Comparison of ENCODE assay signal across 11 cellular contexts in genomic region chr22:49964136-49964492, GRCh38. TPM values are rescaled to one million over a fixed set of nuclear protein-coding genes. Genes with fewer than 3 reads are reported as not detected.
DNase-seq lines count a peak whose midpoint lies in the region; ATAC-seq and TF ChIP-seq lines count a peak whose summit lies in the region.
"Had no signal": no experiment of that assay in that cellular context is flagged by ENCODE, and none has a peak within 500 bp of the region (broad histone marks: within the 10 kb centered on the region; RNA-seq: fewer than 3 reads in every experiment).

No MANE protein-coding gene starts in this region.

- no TSS peak for BruUV-seq in IMR-90 (replicated peaks; lab: Mats Ljungman, UMichigan)

- H4K8ac ChIP-seq in IMR-90 (ENCODE audit: low read depth in 2 of 2, low read length in 2 of 2) = no peak overlapping the region

- TF ChIP-seq POLR2A in IMR-90 (IDR thresholded peaks at IDR 0.05; ENCODE audit: low read depth, low read length) = no peak

- peaks cover 6% of the 10 kb centered on the region; the same call in 1 of the 2 replicates for H3K9me1 ChIP-seq in IMR-90 (ENCODE audit: insufficient read depth, low read length)

- peak overlapping the region; percentile 96 for H3K27ac Mint-ChIP-seq in central memory CD8-positive, alpha-beta T cell (ENCODE audit: low read depth)
- no peak overlapping the region for H3K27ac Mint-ChIP-seq in nephron progenitor cell

- H3K27ac ChIP-seq in 22Rv1 (peak overlapping the region; percentile 98), IMR-90 (ENCODE audit: insufficient read depth, low read length) (no peak overlapping the region)

- H4K5ac ChIP-seq in IMR-90 (ENCODE audit: low read depth, low read length) = no peak overlapping the region

- TF ChIP-seq CTCF in 22Rv1 (IDR thresholded peaks at IDR 0.05) (no peak), IMR-90 (conservative IDR thresholded peaks at IDR 0.05; ENCODE audit: low read depth, low read length) (no peak), nephron progenitor cell (IDR thresholded peaks at IDR 0.05) (no peak)

- no peak overlapping the region for H3K14ac ChIP-seq in IMR-90 (replicated peaks; ENCODE audit: low read depth, low read length)

- H2AFZ ChIP-seq in IMR-90 (replicated peaks; ENCODE audit: low read length, poor library complexity) = no peak overlapping the region

- no peak overlapping the region for H3K18ac ChIP-seq in IMR-90 (ENCODE audit: low read depth, low read length)

- DNase-seq in IMR-90 (no peak), mucosa of gallbladder (ENCODE audit: low spot score) (peak; percentile 9), nephron progenitor cell (no peak), HCEC 1CT (no peak)
- DNase-seq in central memory CD8-positive, alpha-beta T cell (ENCODE audit: low spot score in 2 of 2) = peak in 1 of 2 donors; percentile 51
- DNase-seq: Kasumi-1, SW 1271 had no signal

- peak overlapping the region; percentile 94 for H3K4me3 Mint-ChIP-seq in central memory CD8-positive, alpha-beta T cell
- no peak overlapping the region for H3K4me3 Mint-ChIP-seq in nephron progenitor cell

- POLR2A ChIA-PET in IMR-90 (lab: Charles Lee; ENCODE audit: unreplicated experiment) = no interaction called here

- CTCF ChIA-PET in IMR-90 (lab: Yijun Ruan, JAX) = no interaction called here

- H2AK5ac ChIP-seq in IMR-90 (ENCODE audit: low read depth, low read length) = no peak overlapping the region

- peaks cover 40% of the 10 kb centered on the region for H3K4me1 ChIP-seq in IMR-90 (ENCODE audit: control insufficient read depth, insufficient read depth, low read length)

- H3K36me3 Mint-ChIP-seq in central memory CD8-positive, alpha-beta T cell (ENCODE audit: insufficient read depth) = peaks cover 67% of the 10 kb centered on the region
- H3K36me3 Mint-ChIP-seq in nephron progenitor cell (ENCODE audit: low read depth) = no peaks in the 10 kb centered on the region

- ATAC-seq in IMR-90 (ENCODE audit: low read depth) = no peak
- peak; percentile 9 for ATAC-seq in central memory CD8-positive, alpha-beta T cell (replicated peaks; ENCODE audit: extremely low read depth, poor library complexity, severe bottlenecking)
- no peak for ATAC-seq in GM21515 (IDR thresholded peaks at IDR 0.05; ENCODE audit: unreplicated experiment)
- ATAC-seq in GM21423 (IDR thresholded peaks at IDR 0.05; ENCODE audit: unreplicated experiment) = no peak

- 94% methylated on average over 2 of the region's 8 CpGs; no CpG with 5 or more reads in 1 of the 2 experiments for WGBS in IMR-90 (ENCODE audit: extremely low coverage in 2 of 2, insufficient read length in 1 of 2), 2 experiments

- H3K4me1 Mint-ChIP-seq in central memory CD8-positive, alpha-beta T cell = peaks cover 31% of the 10 kb centered on the region
- H3K4me1 Mint-ChIP-seq in nephron progenitor cell = peaks cover 43% of the 10 kb centered on the region

- H4K20me1 ChIP-seq in IMR-90 (ENCODE audit: insufficient read depth, low read length) = peaks cover 37% of the 10 kb centered on the region

- no peak overlapping the region; the same call in 1 of the 2 replicates for H3K4me2 ChIP-seq in IMR-90 (ENCODE audit: low read depth, low read length)

- no peak overlapping the region for H2BK15ac ChIP-seq in IMR-90 (ENCODE audit: low read depth, low read length)

- intact Hi-C loops in IMR-90 (cut with micrococcal nuclease) = no loop called here

- H2BK5ac ChIP-seq in IMR-90 (ENCODE audit: low read depth, low read length, poor library complexity, severe bottlenecking) = no peak overlapping the region

- H4K91ac ChIP-seq in IMR-90 (ENCODE audit: insufficient read depth, low read depth, low read length) = no peak overlapping the region

- in situ Hi-C loops in IMR-90 (cut with MboI; ENCODE audit: low sequenced_read_pairs) = no loop called here

- dilution Hi-C loops in IMR-90 (cut with HindIII; ENCODE audit: low sequenced_read_pairs, unreplicated experiment) = no loop called here

- no peaks in the 10 kb centered on the region for H3K27me3 Mint-ChIP-seq in central memory CD8-positive, alpha-beta T cell
- H3K27me3 Mint-ChIP-seq in nephron progenitor cell (ENCODE audit: low read depth, poor library complexity) = no peaks in the 10 kb centered on the region

- no peak for TF ChIP-seq RAD21 in IMR-90 (IDR thresholded peaks at IDR 0.05; ENCODE audit: low read length)

- no peak overlapping the region for H2BK20ac ChIP-seq in IMR-90 (ENCODE audit: low read depth, low read length)

- H3K23ac ChIP-seq in IMR-90 (ENCODE audit: low read depth, low read length) = no peak overlapping the region

- peaks cover 30% of the 10 kb centered on the region for H3K36me3 ChIP-seq in IMR-90 (ENCODE audit: control insufficient read depth, insufficient read depth, low read length)

- H3K4ac ChIP-seq in IMR-90 (ENCODE audit: low read depth, low read length) = no peak overlapping the region

- H2AK9ac ChIP-seq in IMR-90 (replicated peaks; ENCODE audit: low read depth, low read length, poor library complexity) = peak overlapping the region; percentile 79

- no peaks in the 10 kb centered on the region for H3K27me3 ChIP-seq in IMR-90 (ENCODE audit: control insufficient read depth, insufficient read depth, low read length)

- H3K4me3 ChIP-seq in IMR-90 (ENCODE audit: insufficient read depth, low read depth, low read length) = no peak overlapping the region

- no peak overlapping the region for H3K9ac ChIP-seq in IMR-90 (ENCODE audit: low read depth, low read length)

- H2BK120ac ChIP-seq in IMR-90 (ENCODE audit: low read depth, low read length) = no peak overlapping the region

- no peaks in the 10 kb centered on the region for H3K9me3 Mint-ChIP-seq in central memory CD8-positive, alpha-beta T cell
- no peaks in the 10 kb centered on the region for H3K9me3 Mint-ChIP-seq in nephron progenitor cell

- H3K56ac ChIP-seq in IMR-90 (ENCODE audit: extremely low read depth, insufficient read depth, low read length) = no peak overlapping the region

- H3K79me1 ChIP-seq in IMR-90 (ENCODE audit: low read depth in 1 of 2, low read length in 2 of 2) = peaks cover 16 to 54% of the 10 kb centered on the region in 2 experiments

- no peaks in the 10 kb centered on the region for H3K9me3 ChIP-seq in IMR-90 (ENCODE audit: control insufficient read depth, insufficient read depth, low read length)

TF ChIP-seq in IMR-90, 13 proteins besides CTCF, POLR2A, EP300 and RAD21:
- TF ChIP-seq RFX5 (IDR thresholded peaks at IDR 0.05; ENCODE audit: low read depth, low read length) = no peak
- TF ChIP-seq RCOR1 (IDR thresholded peaks at IDR 0.05; ENCODE audit: insufficient replicate concordance, low read length) = no peak
- TF ChIP-seq MXI1 (IDR thresholded peaks at IDR 0.05; ENCODE audit: borderline replicate concordance, low read depth, low read length) = no peak
- no peak for TF ChIP-seq ELK1 (IDR thresholded peaks at IDR 0.05; ENCODE audit: borderline replicate concordance, low read depth, low read length)
- TF ChIP-seq NFE2L2 (IDR thresholded peaks at IDR 0.05; ENCODE audit: low read depth, low read length) = no peak
- no peak for TF ChIP-seq MAZ (IDR thresholded peaks at IDR 0.05; ENCODE audit: borderline replicate concordance, low read depth, low read length)
- TF ChIP-seq CHD1 (IDR thresholded peaks at IDR 0.05; ENCODE audit: low read depth, low read length) = no peak
- no peak for TF ChIP-seq BHLHE40 (IDR thresholded peaks at IDR 0.05; ENCODE audit: low read depth, low read length)
- TF ChIP-seq MAFK (IDR thresholded peaks at IDR 0.05; ENCODE audit: low read depth, low read length) = no peak
- no peak for TF ChIP-seq CEBPB (IDR thresholded peaks at IDR 0.05; ENCODE audit: low read depth, low read length)
- TF ChIP-seq FOS (IDR thresholded peaks at IDR 0.05; ENCODE audit: low read depth, low read length) = no peak
- TF ChIP-seq USF2 (IDR thresholded peaks at IDR 0.05; ENCODE audit: low read depth, low read length) = no peak
- no peak for TF ChIP-seq SMC3 (IDR thresholded peaks at IDR 0.05; ENCODE audit: low read depth, low read length)

RNA-seq across cellular contexts. Expression of gene PIM3, which starts 3.5 kb away (rescaled TPM):
- total RNA-seq in IMR-90 (2012; rRNA removed) (8.6 and 10.3 TPM in 2 replicates), mucosa of gallbladder (63.2 TPM)
- 24.7 and 28.6 TPM in 2 replicates for polyA plus RNA-seq in IMR-90 (2012; rRNA removed)
- 31.4 and 45.1 TPM in 2 replicates for polyA plus RNA-seq in IMR-90 (2012; cell fraction: cytosol; rRNA removed)
- polyA plus RNA-seq in IMR-90 (2012; cell fraction: nucleus; rRNA removed; ENCODE audit: low replicate concordance) = 37.2 and 85.2 TPM in 2 replicates

RNA-seq across cellular contexts. Expression of gene CRELD2, which starts 45.7 kb away (rescaled TPM):
- total RNA-seq in IMR-90 (2012; rRNA removed) = 36.1 and 36.2 TPM in 2 replicates
- 70.7 and 82.0 TPM in 2 replicates for polyA plus RNA-seq in IMR-90 (2012; rRNA removed)
- polyA plus RNA-seq in IMR-90 (2012; cell fraction: cytosol; rRNA removed) = 110 and 153 TPM in 2 replicates
- polyA plus RNA-seq in IMR-90 (2012; cell fraction: nucleus; rRNA removed; ENCODE audit: low replicate concordance) = 79.2 and 119 TPM in 2 replicates
- total RNA-seq in mucosa of gallbladder = 56.6 TPM

RNA-seq across cellular contexts. Expression of gene ALG12, which starts 45.9 kb away (rescaled TPM):
- 5.6 and 7.2 TPM in 2 replicates for total RNA-seq in IMR-90 (2012; rRNA removed)
- 10.9 and 11.2 TPM in 2 replicates for polyA plus RNA-seq in IMR-90 (2012; rRNA removed)
- 18.8 and 22.7 TPM in 2 replicates for polyA plus RNA-seq in IMR-90 (2012; cell fraction: cytosol; rRNA removed)
- 13.5 and 24.8 TPM in 2 replicates for polyA plus RNA-seq in IMR-90 (2012; cell fraction: nucleus; rRNA removed; ENCODE audit: low replicate concordance)
- total RNA-seq in mucosa of gallbladder = 36.7 TPM

RNA-seq across cellular contexts. Expression of gene IL17REL, which starts 48.5 kb away (rescaled TPM):
- not detected in 2 replicates for total RNA-seq in IMR-90 (2012; rRNA removed)
- not detected in 2 replicates for polyA plus RNA-seq in IMR-90 (2012; rRNA removed)
- polyA plus RNA-seq in IMR-90 (2012; cell fraction: cytosol; rRNA removed) = 0.01 TPM in 1 of 2 replicates, not detected in the other
- polyA plus RNA-seq in IMR-90 (2012; cell fraction: nucleus; rRNA removed; ENCODE audit: low replicate concordance) = 0.04 and 0.05 TPM in 2 replicates
- 0.06 TPM for total RNA-seq in mucosa of gallbladder
- total RNA-seq: ureter had no signal
